In the genomic region with DNA sequence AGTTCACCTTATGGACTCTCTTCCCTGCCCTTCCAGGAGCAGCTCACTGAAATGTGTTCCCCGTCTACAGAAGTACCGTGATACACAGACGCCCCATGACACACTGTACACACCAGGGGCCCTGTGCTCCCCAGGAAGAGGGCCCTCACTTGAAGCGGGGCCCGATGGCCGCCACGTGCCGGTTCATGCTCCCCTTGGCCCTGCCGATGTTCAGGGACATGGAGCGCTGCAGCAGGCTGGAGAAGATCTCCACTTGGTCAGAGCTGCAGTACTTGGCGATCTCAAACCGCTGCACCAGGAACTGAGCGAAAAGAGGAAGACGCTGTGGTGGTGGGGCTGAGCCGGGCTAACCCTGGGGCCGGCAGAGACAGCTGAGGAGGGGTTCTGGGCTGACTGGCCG, we compare ENCODE assay signal across 8 cellular contexts. TPM values are rescaled to one million over a fixed set of nuclear protein-coding genes. Genes with fewer than 3 reads are reported as not detected.
A peak's percentile ranks its signal among the peaks of the same experiment; 100 is the strongest.
DNase-seq lines count a peak whose midpoint lies in the region; ATAC-seq, FAIRE-seq and TF ChIP-seq lines count a peak whose summit lies in the region.
"Not testable (repeated sequence)": the region's sequence is repeated elsewhere in the genome, so short reads cannot be mapped to it uniquely, and the experiment has no call there.

No MANE protein-coding gene starts in this region.

- ATAC-seq in T-helper 17 cell (peak; percentile 28), lower lobe of right lung (peak; percentile 23 to 29), upper lobe of left lung (ENCODE audit: low FRiP score in 2 of 2) (peak; percentile 26 to 47), upper lobe of right lung (peak; percentile 38)
- ATAC-seq in K562 = not testable (repeated sequence)
- peak; percentile 40 for ATAC-seq in central memory CD8-positive, alpha-beta T cell (replicated peaks; ENCODE audit: extremely low read depth, poor library complexity, severe bottlenecking)
- peak; percentile 57 for ATAC-seq in naive thymus-derived CD4-positive, alpha-beta T cell

- not testable (repeated sequence) for H3K36me3 Mint-ChIP-seq in T-helper 17 cell (ENCODE audit: low read depth); activated CD4-positive, alpha-beta T cell treated with anti-CD3 and anti-CD28 coated beads, Interleukin-2, amount 10 ng/mL, durations not matched to agents 24 days and 14 days (ENCODE audit: low read depth); central memory CD8-positive, alpha-beta T cell (ENCODE audit: insufficient read depth); naive thymus-derived CD4-positive, alpha-beta T cell

- not testable (repeated sequence) for H3K4me2 ChIP-seq in K562 (ENCODE audit: insufficient read depth, low read length)

- H3K27me3 ChIP-seq in K562 (ENCODE audit: control insufficient read depth in 2 of 2, insufficient read depth in 2 of 2, low read length in 2 of 2); lower lobe of right lung (ENCODE audit: low read depth); naive thymus-derived CD4-positive, alpha-beta T cell (ENCODE audit: control insufficient read depth in 2 of 2, insufficient read depth in 2 of 2, low read length in 2 of 2); upper lobe of left lung; upper lobe of right lung: not testable (repeated sequence)

- not testable (repeated sequence) for H2AFZ ChIP-seq in K562 (ENCODE audit: low read depth, low read length)

- H3K79me2 ChIP-seq in K562 (ENCODE audit: control insufficient read depth, insufficient read depth, low read length) = not testable (repeated sequence)

- H4K20me1 ChIP-seq in K562 (replicated peaks; ENCODE audit: control insufficient read depth, insufficient read depth, low read length) = not testable (repeated sequence)

- 94% methylated on average over 7 of the region's 17 CpGs for WGBS in K562 (ENCODE audit: insufficient coverage, low coverage, missing lambda C conversion rate)
- no CpG with 5 or more reads among the region's 17 CpGs for WGBS in upper lobe of left lung, 2 donors

- TF ChIP-seq EP300 in K562 (IDR thresholded peaks at IDR 0.05; ENCODE audit: low read length); upper lobe of left lung (IDR thresholded peaks at IDR 0.05): not testable (repeated sequence)

- H3K4me1 Mint-ChIP-seq in T-helper 17 cell; activated CD4-positive, alpha-beta T cell treated with anti-CD3 and anti-CD28 coated beads, Interleukin-2, amount 10 ng/mL, durations not matched to agents 24 days and 14 days; central memory CD8-positive, alpha-beta T cell; naive thymus-derived CD4-positive, alpha-beta T cell: not testable (repeated sequence)

- H3K27ac ChIP-seq in K562 (ENCODE audit: extremely low read depth, low read depth, low read length); lower lobe of right lung; naive thymus-derived CD4-positive, alpha-beta T cell (ENCODE audit: low read depth, low read length); upper lobe of left lung; upper lobe of right lung: not testable (repeated sequence)

- not testable (repeated sequence) for H3K27me3 Mint-ChIP-seq in T-helper 17 cell; activated CD4-positive, alpha-beta T cell treated with anti-CD3 and anti-CD28 coated beads, Interleukin-2, amount 10 ng/mL, durations not matched to agents 24 days and 14 days; central memory CD8-positive, alpha-beta T cell; naive thymus-derived CD4-positive, alpha-beta T cell

- H3K9me3 ChIP-seq in T-helper 17 cell (ENCODE audit: control insufficient read depth, low read length, poor library complexity, severe bottlenecking); K562 (replicated peaks; ENCODE audit: control insufficient read depth, insufficient read depth, low read depth, low read length); lower lobe of right lung; naive thymus-derived CD4-positive, alpha-beta T cell (ENCODE audit: control insufficient read depth in 2 of 3, low read length in 3 of 3); upper lobe of left lung; upper lobe of right lung: not testable (repeated sequence)

- not testable (repeated sequence) for H3K4me3 ChIP-seq in K562; lower lobe of right lung; naive thymus-derived CD4-positive, alpha-beta T cell (ENCODE audit: low read length); upper lobe of left lung; upper lobe of right lung

- H3K9me3 Mint-ChIP-seq in activated CD4-positive, alpha-beta T cell treated with anti-CD3 and anti-CD28 coated beads, Interleukin-2, amount 10 ng/mL, durations not matched to agents 24 days and 14 days; central memory CD8-positive, alpha-beta T cell; naive thymus-derived CD4-positive, alpha-beta T cell: not testable (repeated sequence)

- H3K36me3 ChIP-seq in K562 (ENCODE audit: control insufficient read depth, insufficient read depth, low read length) = peaks cover 12% of the 10 kb centered on the region; the same call in 1 of the 3 replicates
- H3K36me3 ChIP-seq in lower lobe of right lung; naive thymus-derived CD4-positive, alpha-beta T cell (ENCODE audit: control insufficient read depth in 2 of 3, insufficient read depth in 3 of 3, low read length in 3 of 3); upper lobe of left lung; upper lobe of right lung: not testable (repeated sequence)

- not testable (repeated sequence) for TF ChIP-seq POLR2A in K562 (conservative IDR thresholded peaks at IDR 0.05); upper lobe of left lung (IDR thresholded peaks at IDR 0.05)

- CTCF ChIA-PET in K562 (lab: Yijun Ruan, JAX; ENCODE audit: low intra/inter-chr PET ratio); naive thymus-derived CD4-positive, alpha-beta T cell (lab: Charles Lee): not testable (repeated sequence)

- intact Hi-C loops in activated CD4-positive, alpha-beta T cell treated with anti-CD3 and anti-CD28 coated beads, Interleukin-2, amount 10 ng/mL, durations not matched to agents 24 days and 14 days (cut with micrococcal nuclease); K562 (cut with micrococcal nuclease); lower lobe of right lung (cut with DNase I); naive thymus-derived CD4-positive, alpha-beta T cell (cut with micrococcal nuclease); upper lobe of right lung (cut with DNase I): not testable (repeated sequence)

- not testable (repeated sequence) for H3K9me1 ChIP-seq in K562 (ENCODE audit: control insufficient read depth, insufficient read depth, low read length)

- not testable (repeated sequence) for H3K4me3 Mint-ChIP-seq in T-helper 17 cell; activated CD4-positive, alpha-beta T cell treated with anti-CD3 and anti-CD28 coated beads, Interleukin-2, amount 10 ng/mL, durations not matched to agents 24 days and 14 days; central memory CD8-positive, alpha-beta T cell; naive thymus-derived CD4-positive, alpha-beta T cell

- FAIRE-seq in K562 (lab: Jason Lieb, UNC) = not testable (repeated sequence)

- not testable (repeated sequence) for TF ChIP-seq CTCF in K562 (IDR thresholded peaks at IDR 0.05 in 2 of 3, conservative IDR thresholded peaks at IDR 0.05 in 1 of 3; ENCODE audit: insufficient read depth in 2 of 3, low read depth in 1 of 3, low read length in 3 of 3); lower lobe of right lung (IDR thresholded peaks at IDR 0.05); upper lobe of left lung (IDR thresholded peaks at IDR 0.05); upper lobe of right lung (IDR thresholded peaks at IDR 0.05)

- POLR2A ChIA-PET in K562 (lab: Yijun Ruan, JAX); naive thymus-derived CD4-positive, alpha-beta T cell (lab: Charles Lee): not testable (repeated sequence)

- in situ Hi-C loops in K562 (cut with MboI) = not testable (repeated sequence)

- H3K9ac ChIP-seq in K562 (ENCODE audit: insufficient read depth in 1 of 2, low read depth in 2 of 2, low read length in 2 of 2) = not testable (repeated sequence)

- not testable (repeated sequence) for BruUV-seq in K562 (replicated peaks; lab: Mats Ljungman, UMichigan)

- not testable (repeated sequence) for TF ChIP-seq RAD21 in K562 (CRISPR knock-in tag; conservative IDR thresholded peaks at IDR 0.05 in 1 of 2, IDR thresholded peaks at IDR 0.05 in 1 of 2)

- DNase-seq in T-helper 17 cell; K562 (ENCODE audit: extremely low read depth in 1 of 4, low spot score in 3 of 4); central memory CD8-positive, alpha-beta T cell (ENCODE audit: low spot score in 2 of 2); lower lobe of right lung; naive thymus-derived CD4-positive, alpha-beta T cell; upper lobe of right lung: not testable (repeated sequence)
- DNase-seq in activated CD4-positive, alpha-beta T cell treated with anti-CD3 and anti-CD28 coated beads, Interleukin-2, amount 10 ng/mL, durations not matched to agents 24 days and 14 days = peak; percentile 6
- DNase-seq in upper lobe of left lung = peak in 1 of 2 donors; percentile 41

- not testable (repeated sequence) for H3K4me1 ChIP-seq in K562 (replicated peaks in 1 of 2; ENCODE audit: control insufficient read depth in 2 of 2, insufficient read depth in 2 of 2, low read length in 2 of 2); lower lobe of right lung; naive thymus-derived CD4-positive, alpha-beta T cell (ENCODE audit: control insufficient read depth in 2 of 2, insufficient read depth in 2 of 2, low read length in 2 of 2); upper lobe of left lung; upper lobe of right lung

- not testable (repeated sequence) for H3K27ac Mint-ChIP-seq in T-helper 17 cell; activated CD4-positive, alpha-beta T cell treated with anti-CD3 and anti-CD28 coated beads, Interleukin-2, amount 10 ng/mL, durations not matched to agents 24 days and 14 days; central memory CD8-positive, alpha-beta T cell (ENCODE audit: low read depth); naive thymus-derived CD4-positive, alpha-beta T cell

RNA-seq across cellular contexts. Expression of gene TMEM191C, which starts 20.5 kb away (rescaled TPM):
- total RNA-seq in T-helper 17 cell = 1 to 10 TPM; 2.0 to 3.4 TPM
- total RNA-seq in activated CD4-positive, alpha-beta T cell treated with anti-CD3 and anti-CD28 coated beads, Interleukin-2, amount 10 ng/mL, durations not matched to agents 24 days and 14 days = 0.50 and 0.54 TPM in 2 replicates
- total RNA-seq in K562 (2011; cell fraction: chromatin; rRNA removed; ENCODE audit: low replicate concordance) = 5.4 and 9.0 TPM in 2 replicates
- total RNA-seq in K562 (2011; cell fraction: nucleolus; rRNA removed) = 9.5 and 10.3 TPM in 2 replicates
- 7.1 and 8.9 TPM in 2 replicates for total RNA-seq in K562 (2011; cell fraction: nucleoplasm; rRNA removed)
- total RNA-seq in K562 (2014; rRNA removed) = 3.4 and 4.6 TPM in 2 replicates
- 0.41 and 0.84 TPM in 2 replicates for total RNA-seq in K562 (2014; rRNA removed; fragmentation: Illumina TruSeq; extraction: Trizol)
- total RNA-seq in K562 (2015; rRNA removed; fragmentation: Illumina TruSeq; extraction: Trizol) = 1.1 and 1.6 TPM in 2 replicates
- 5.8 and 7.1 TPM in 2 replicates for total RNA-seq in K562 (2021)
- polyA plus RNA-seq in K562 (2011; rRNA removed) = 2.1 and 3.1 TPM in 2 replicates
- 5.0 and 11.5 TPM in 2 replicates for polyA plus RNA-seq in K562 (2011; cell fraction: cytosol; rRNA removed)
- 13.1 and 16.7 TPM in 2 replicates for polyA plus RNA-seq in K562 (2011; cell fraction: nucleus; rRNA removed)
- polyA plus RNA-seq in K562 (2012) = 5.2 and 9.2 TPM in 2 replicates
- 0.82 and 1.1 TPM in 2 replicates for polyA plus RNA-seq in K562 (2014; fragmentation: Illumina TruSeq; extraction: Trizol)
- under 1 TPM; 0.15 to 0.28 TPM for polyA plus RNA-seq in K562 (2014; fragmentation: Nextera tagmentation; extraction: Ambion mirVana)
- 4.0 and 6.5 TPM in 2 replicates for polyA plus RNA-seq in K562 (2014; rRNA removed)
- 0.46 and 0.93 TPM in 2 replicates for polyA minus RNA-seq in K562 (2011; rRNA and poly(A)+ RNA removed)
- polyA minus RNA-seq in K562 (2011; cell fraction: cytosol; rRNA and poly(A)+ RNA removed) = 2.4 and 4.9 TPM in 2 replicates
- 2.4 and 3.0 TPM in 2 replicates for polyA minus RNA-seq in K562 (2011; cell fraction: nucleus; rRNA and poly(A)+ RNA removed)
- 3.5 TPM for total RNA-seq in lower lobe of right lung
- total RNA-seq in naive thymus-derived CD4-positive, alpha-beta T cell = 1 to 10 TPM; 1.3 to 7.3 (median 3.7) TPM
- 1 to 10 TPM in 1 of 2 donors, under 1 TPM in 1; 0.51 to 2.3 TPM for polyA plus RNA-seq in naive thymus-derived CD4-positive, alpha-beta T cell
- total RNA-seq in upper lobe of left lung = 1 to 10 TPM in 5 of 6 donors, under 1 TPM in 1; 1.00 to 2.9 (median 1.5) TPM
- 4.0 TPM for total RNA-seq in upper lobe of right lung
